In genomic region chr7:131327049-131327625, GRCh38 we compare ENCODE assay signal across 8 cellular contexts. TPM values are rescaled to one million over a fixed set of nuclear protein-coding genes. Genes with fewer than 3 reads are reported as not detected.
DNase-seq lines count a peak whose midpoint lies in the region; ATAC-seq and TF ChIP-seq lines count a peak whose summit lies in the region.

No MANE protein-coding gene starts in this region.

- H3K4me3 ChIP-seq in CD8-positive, alpha-beta memory T cell (ENCODE audit: low read length) = peak overlapping the region; percentile 89
- H3K4me3 ChIP-seq in mesodermal cell (ENCODE audit: extremely low read depth, insufficient read depth, low read length, poor library complexity, severe bottlenecking) = peak overlapping the region; percentile 95
- peak overlapping the region; percentile 83 to 100 for H3K4me3 ChIP-seq in tibial artery

- H3K27me3 Mint-ChIP-seq in CD8-positive, alpha-beta memory T cell = no peaks in the 10 kb centered on the region
- H3K27me3 Mint-ChIP-seq in endothelial cell (ENCODE audit: unreplicated experiment) = peaks cover 11% of the 10 kb centered on the region

- H3K4me1 ChIP-seq in CD8-positive, alpha-beta memory T cell (ENCODE audit: insufficient read depth, low read length) = peaks cover 21% of the 10 kb centered on the region
- H3K4me1 ChIP-seq in mesodermal cell (ENCODE audit: control insufficient read depth, insufficient read depth, low read length, poor library complexity, severe bottlenecking) (peaks cover 5% of the 10 kb centered on the region), tibial artery (peaks cover 0 to 45% (median 15%) of the 10 kb centered on the region in 4 donors)

- DNase-seq in CD8-positive, alpha-beta memory T cell = peak in 2 of 5 donors; percentile 3 to 18
- DNase-seq in SW 1271 (lab: John Stamatoyannopoulos, UW) (peak; percentile 34 to 84), endothelial cell (ENCODE audit: low spot score) (peak; percentile 44), tibial artery (peak; percentile 59 to 73)

- H3K4me1 Mint-ChIP-seq in CD8-positive, alpha-beta memory T cell = peaks cover 61 to 88% (median 74%) of the 10 kb centered on the region in 3 donors
- peaks cover 38% of the 10 kb centered on the region for H3K4me1 Mint-ChIP-seq in endothelial cell (ENCODE audit: unreplicated experiment)

- ATAC-seq in GM18867 (IDR thresholded peaks at IDR 0.05; ENCODE audit: unreplicated experiment) (peak; percentile 1), HG03520 (IDR thresholded peaks at IDR 0.05; ENCODE audit: unreplicated experiment) (peak; percentile 6), HG02981 (IDR thresholded peaks at IDR 0.05; ENCODE audit: unreplicated experiment) (no peak)

- H3K4me3 Mint-ChIP-seq in CD8-positive, alpha-beta memory T cell = peak overlapping the region; percentile 88 to 100 (median 98)
- H3K4me3 Mint-ChIP-seq in endothelial cell (ENCODE audit: unreplicated experiment) = peak overlapping the region; percentile 100

- peak overlapping the region; percentile 96 for H3K27ac ChIP-seq in CD8-positive, alpha-beta memory T cell (ENCODE audit: low read depth, low read length)
- H3K27ac ChIP-seq in mesodermal cell (ENCODE audit: low read depth, low read length, severe bottlenecking) (peak overlapping the region; percentile 98), tibial artery (peak overlapping the region; percentile 99 to 100)

- no peaks in the 10 kb centered on the region for H3K36me3 ChIP-seq in CD8-positive, alpha-beta memory T cell (ENCODE audit: insufficient read depth, low read length)
- H3K36me3 ChIP-seq in mesodermal cell (ENCODE audit: control insufficient read depth, insufficient read depth, low read length) (peaks cover 4% of the 10 kb centered on the region), tibial artery (no peaks in the 10 kb centered on the region)

- POLR2A ChIA-PET in CD8-positive, alpha-beta memory T cell (lab: Charles Lee) = interaction anchor here (0.6 to 2.5 kb wide), 4 partner anchors 218 to 224 kb away, joined by 6 to 14 read pairs (median 10); no protein-coding TSS in a partner anchor

- H3K36me3 Mint-ChIP-seq in CD8-positive, alpha-beta memory T cell = peaks cover 0 to 18% (median 0%) of the 10 kb centered on the region in 3 donors
- H3K36me3 Mint-ChIP-seq in endothelial cell (ENCODE audit: low read depth, unreplicated experiment) = peaks cover 6% of the 10 kb centered on the region

- no peaks in the 10 kb centered on the region for H3K9me3 Mint-ChIP-seq in CD8-positive, alpha-beta memory T cell
- H3K9me3 Mint-ChIP-seq in endothelial cell (ENCODE audit: unreplicated experiment) = no peaks in the 10 kb centered on the region

- TF ChIP-seq CTCF in endothelial cell (IDR thresholded peaks at IDR 0.05; ENCODE audit: unreplicated experiment) = no peak
- TF ChIP-seq CTCF in tibial artery (IDR thresholded peaks at IDR 0.05) = no peak

- CTCF ChIA-PET in CD8-positive, alpha-beta memory T cell (lab: Charles Lee) = interaction anchor here (0.7 to 1.8 kb wide), 5 partner anchors 8 to 258 kb away, joined by 3 to 7 read pairs (median 4); no protein-coding TSS in a partner anchor

- intact Hi-C loops in tibial artery (cut with DNase I; ENCODE audit: low total_unique reads) = no loop called here

- H3K27me3 ChIP-seq in CD8-positive, alpha-beta memory T cell (ENCODE audit: insufficient read depth, low read length, poor library complexity, severe bottlenecking) = no peaks in the 10 kb centered on the region
- no peaks in the 10 kb centered on the region for H3K27me3 ChIP-seq in tibial artery

- WGBS in mesodermal cell (ENCODE audit: insufficient coverage in 2 of 2), 2 experiments = 3 to 7% methylated on average over 14 of the region's 14 CpGs

- no peaks in the 10 kb centered on the region for H3K9me3 ChIP-seq in CD8-positive, alpha-beta memory T cell (ENCODE audit: low read length)
- no peaks in the 10 kb centered on the region for H3K9me3 ChIP-seq in mesodermal cell (ENCODE audit: control insufficient read depth, low read length)
- H3K9me3 ChIP-seq in tibial artery = no peaks in the 10 kb centered on the region

- peak overlapping the region; percentile 87 to 99 (median 96) for H3K27ac Mint-ChIP-seq in CD8-positive, alpha-beta memory T cell
- H3K27ac Mint-ChIP-seq in endothelial cell (ENCODE audit: unreplicated experiment) = peak overlapping the region; percentile 98

RNA-seq across cellular contexts. Expression of gene MKLN1, which starts 0.5 kb away (rescaled TPM):
- total RNA-seq in CD8-positive, alpha-beta memory T cell = 10 to 100 TPM; 31.0 to 34.0 TPM
- polyA plus RNA-seq in CD8-positive, alpha-beta memory T cell = 21.8 TPM
- 66.3 TPM for total RNA-seq in endothelial cell (ENCODE audit: unreplicated experiment)
- polyA plus RNA-seq in mesodermal cell (2013, experiment 1 of 2) = 35.5 TPM
- 34.1 TPM for polyA plus RNA-seq in mesodermal cell (2013, experiment 2 of 2)
